ENCODE assay signal across 11 cellular contexts in the genomic region with DNA sequence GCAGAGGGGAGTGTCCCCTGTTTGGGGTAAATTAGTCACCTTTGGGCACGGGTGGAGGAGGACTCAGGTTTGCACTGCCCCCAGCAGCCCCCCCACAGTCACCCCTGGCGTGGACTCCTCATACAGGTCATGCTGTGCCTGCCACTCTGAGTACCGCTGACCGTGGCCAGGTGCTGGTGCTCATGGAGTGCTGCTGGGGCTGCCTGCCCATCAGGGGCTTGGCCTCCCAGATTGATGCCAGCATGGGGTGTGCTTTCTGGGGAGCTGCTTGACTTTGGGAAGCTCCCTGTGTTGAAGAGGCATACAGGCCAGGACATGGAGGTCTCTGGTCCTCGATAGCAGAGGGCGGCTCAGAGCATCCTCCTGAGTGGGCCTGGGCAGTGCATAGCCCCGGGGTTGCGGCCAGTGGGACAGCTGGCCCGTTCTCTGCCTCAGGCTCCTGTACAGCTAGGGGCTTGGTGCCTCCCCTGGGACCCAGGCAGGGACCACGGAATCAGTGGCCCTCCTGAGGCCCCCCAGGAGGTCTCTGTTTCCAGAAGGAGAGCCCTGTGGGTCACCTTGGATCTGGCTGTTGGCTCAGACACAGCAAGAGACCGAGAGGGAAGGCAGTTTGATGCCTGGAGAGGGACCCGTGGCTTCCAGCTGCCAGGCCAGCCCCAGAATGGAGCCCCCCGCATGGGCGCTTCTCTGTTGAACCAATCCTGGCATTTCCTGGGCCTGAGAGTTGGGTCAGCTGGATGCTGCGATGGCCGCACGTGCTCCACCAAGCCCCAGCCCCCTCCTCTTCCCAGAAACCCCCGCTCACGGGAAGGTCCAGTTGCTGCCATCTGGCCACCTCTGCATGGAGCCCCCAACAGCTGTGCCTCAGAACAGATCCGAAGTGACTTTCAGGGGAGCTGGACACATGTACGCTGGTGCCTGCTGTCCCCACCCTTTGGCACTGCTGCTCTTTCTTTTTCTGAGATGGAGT. TPM values are rescaled to one million over a fixed set of nuclear protein-coding genes. Genes with fewer than 3 reads are reported as not detected.
DNase-seq lines count a peak whose midpoint lies in the region; ATAC-seq, FAIRE-seq and TF ChIP-seq lines count a peak whose summit lies in the region.
"Had no signal": no experiment of that assay in that cellular context is flagged by ENCODE, and none has a peak within 500 bp of the region (broad histone marks: within the 10 kb centered on the region; RNA-seq: fewer than 3 reads in every experiment).

No MANE protein-coding gene starts in this region.

- H3K23ac ChIP-seq in neuronal stem cell (ENCODE audit: low read depth, low read length, poor library complexity), result peak overlapping the region; percentile 93

- H3K79me1 ChIP-seq in neuronal stem cell (ENCODE audit: low read depth, low read length), result peaks cover 9% of the 10 kb centered on the region

- H3K36me3 ChIP-seq in K562 (ENCODE audit: control insufficient read depth, insufficient read depth, low read length) (peaks cover 85% of the 10 kb centered on the region; the same call in 2 of the 3 replicates), neuronal stem cell (replicated peaks in 1 of 2; ENCODE audit: control insufficient read depth in 2 of 2, insufficient read depth in 2 of 2, low read length in 2 of 2) (peaks cover 29 to 80% of the 10 kb centered on the region in 2 donors)

- peaks cover 57% of the 10 kb centered on the region for H3K36me3 Mint-ChIP-seq in activated T-cell treated with anti-CD3 and anti-CD28 coated beads, Interleukin-2, amount 50 U/mL, for 24 hours (ENCODE audit: low read depth)
- H3K36me3 Mint-ChIP-seq in activated T-cell treated with anti-CD3 and anti-CD28 coated beads, Interleukin-2, amount 50 U/mL, for 4 hours (ENCODE audit: insufficient read depth), result peaks cover 8% of the 10 kb centered on the region

- no peak overlapping the region for H3K4me2 ChIP-seq in K562 (ENCODE audit: insufficient read depth, low read length)
- no peak overlapping the region for H3K4me2 ChIP-seq in neuronal stem cell (ENCODE audit: insufficient read depth, low read length, poor library complexity, severe bottlenecking)

- no peak overlapping the region for H2AK5ac ChIP-seq in neuronal stem cell (ENCODE audit: low read depth, low read length)

- H3K4me1 Mint-ChIP-seq in activated T-cell treated with anti-CD3 and anti-CD28 coated beads, Interleukin-2, amount 50 U/mL, for 24 hours (ENCODE audit: low read depth), result no peaks in the 10 kb centered on the region
- H3K4me1 Mint-ChIP-seq in activated T-cell treated with anti-CD3 and anti-CD28 coated beads, Interleukin-2, amount 50 U/mL, for 4 hours (ENCODE audit: low read depth), result no peaks in the 10 kb centered on the region

- 85% methylated on average over 12 of the region's 21 CpGs for WGBS in K562 (ENCODE audit: insufficient coverage, low coverage, missing lambda C conversion rate)
- WGBS in neuronal stem cell (ENCODE audit: extremely low coverage in 2 of 2, insufficient read length in 2 of 2, insufficient replicate concordance in 1 of 2), 2 donors, result no CpG with 5 or more reads among the region's 21 CpGs

- intact Hi-C loops in K562 (cut with micrococcal nuclease), result no loop called here

- TF ChIP-seq CTCF in K562 (IDR thresholded peaks at IDR 0.05 in 2 of 3, conservative IDR thresholded peaks at IDR 0.05 in 1 of 3; ENCODE audit: insufficient read depth in 2 of 3, low read depth in 1 of 3, low read length in 3 of 3), result no peak

- TF ChIP-seq POLR2A in K562 (conservative IDR thresholded peaks at IDR 0.05), result no peak; the same call in 1 of the 2 replicates

- H3K4me3 Mint-ChIP-seq in activated T-cell treated with anti-CD3 and anti-CD28 coated beads, Interleukin-2, amount 50 U/mL, for 24 hours, result no peak overlapping the region
- no peak overlapping the region for H3K4me3 Mint-ChIP-seq in activated T-cell treated with anti-CD3 and anti-CD28 coated beads, Interleukin-2, amount 50 U/mL, for 4 hours

- no peak overlapping the region for H2BK120ac ChIP-seq in neuronal stem cell (ENCODE audit: low read depth, low read length)

- H2AFZ ChIP-seq in K562 (ENCODE audit: low read depth, low read length) (no peak overlapping the region), neuronal stem cell (ENCODE audit: low read length) (no peak overlapping the region)

- no peak overlapping the region for H2BK12ac ChIP-seq in neuronal stem cell (ENCODE audit: low read length)

- TF ChIP-seq RAD21 in K562 (CRISPR knock-in tag; conservative IDR thresholded peaks at IDR 0.05 in 1 of 2, IDR thresholded peaks at IDR 0.05 in 1 of 2), result no peak

- H3K9me3 ChIP-seq in K562 (replicated peaks; ENCODE audit: control insufficient read depth, insufficient read depth, low read depth, low read length) (no peaks in the 10 kb centered on the region), neuronal stem cell (replicated peaks in 1 of 2; ENCODE audit: control insufficient read depth in 2 of 2, insufficient read depth in 1 of 2, low read depth in 1 of 2, low read length in 2 of 2) (no peaks in the 10 kb centered on the region)
- H3K9me3 ChIP-seq: SJSA1 had no signal

- peaks cover 7 to 72% of the 10 kb centered on the region in 2 experiments for H3K4me1 ChIP-seq in K562 (replicated peaks in 1 of 2; ENCODE audit: control insufficient read depth in 2 of 2, insufficient read depth in 2 of 2, low read length in 2 of 2)
- H3K4me1 ChIP-seq in neuronal stem cell (ENCODE audit: control insufficient read depth in 2 of 2, insufficient read depth in 1 of 2, low read depth in 1 of 2, low read length in 2 of 2), result peaks cover 12 to 17% of the 10 kb centered on the region in 2 donors
- H3K4me1 ChIP-seq: SJSA1 had no signal

- BruUV-seq in K562 (replicated peaks; lab: Mats Ljungman, UMichigan), result no TSS peak

- H4K91ac ChIP-seq in neuronal stem cell (ENCODE audit: low read depth, low read length, poor library complexity), result no peak overlapping the region

- H3K27me3 ChIP-seq in K562 (ENCODE audit: control insufficient read depth in 2 of 2, insufficient read depth in 2 of 2, low read length in 2 of 2), result no peaks in the 10 kb centered on the region
- no peaks in the 10 kb centered on the region for H3K27me3 ChIP-seq in neuronal stem cell (ENCODE audit: control insufficient read depth in 3 of 3, insufficient read depth in 3 of 3, low read depth in 1 of 3, low read length in 3 of 3)
- H3K27me3 ChIP-seq: SJSA1 had no signal

- H2BK5ac ChIP-seq in neuronal stem cell (ENCODE audit: low read length), result peak overlapping the region; percentile 46

- no peak for ATAC-seq in activated T-cell treated with anti-CD3 and anti-CD28 coated beads, Interleukin-2, amount 50 U/mL, for 4 hours
- no peak for ATAC-seq in K562

- in situ Hi-C loops in K562 (cut with MboI), result no loop called here

- H3K9me1 ChIP-seq in K562 (ENCODE audit: control insufficient read depth, insufficient read depth, low read length), result peaks cover 3% of the 10 kb centered on the region

- H3K79me2 ChIP-seq in K562 (ENCODE audit: control insufficient read depth, insufficient read depth, low read length), result no peaks in the 10 kb centered on the region

- TF ChIP-seq EP300 in K562 (IDR thresholded peaks at IDR 0.05; ENCODE audit: low read length), result no peak

- H3K4ac ChIP-seq in neuronal stem cell (ENCODE audit: low read length), result no peak overlapping the region

- H3K9ac ChIP-seq in K562 (ENCODE audit: insufficient read depth in 1 of 2, low read depth in 2 of 2, low read length in 2 of 2) (no peak overlapping the region; a peak in 1 of 4 replicates), neuronal stem cell (ENCODE audit: low read depth, low read length, poor library complexity) (no peak overlapping the region)

- POLR2A ChIA-PET in K562 (lab: Yijun Ruan, JAX), result interaction anchor here (0.6 to 0.7 kb wide), 2 partner anchors 11 to 379 kb away, joined by 3 to 4 read pairs; no protein-coding TSS in a partner anchor

- CTCF ChIA-PET in K562 (lab: Yijun Ruan, JAX; ENCODE audit: low intra/inter-chr PET ratio), result no interaction called here

- H3K27ac ChIP-seq in K562 (ENCODE audit: extremely low read depth, low read depth, low read length) (no peak overlapping the region), neuronal stem cell (replicated peaks; ENCODE audit: low read length) (no peak overlapping the region)
- H3K27ac ChIP-seq: C4-2B, SJSA1 had no signal

- H3K18ac ChIP-seq in neuronal stem cell (ENCODE audit: low read length), result no peak overlapping the region

- no peaks in the 10 kb centered on the region for H3K9me3 Mint-ChIP-seq in activated T-cell treated with anti-CD3 and anti-CD28 coated beads, Interleukin-2, amount 50 U/mL, for 24 hours
- no peaks in the 10 kb centered on the region for H3K9me3 Mint-ChIP-seq in activated T-cell treated with anti-CD3 and anti-CD28 coated beads, Interleukin-2, amount 50 U/mL, for 4 hours

- no peak overlapping the region for H4K8ac ChIP-seq in neuronal stem cell (ENCODE audit: low read depth, low read length)

- FAIRE-seq in K562 (lab: Jason Lieb, UNC), result no peak

- H3K27ac Mint-ChIP-seq in activated T-cell treated with anti-CD3 and anti-CD28 coated beads, Interleukin-2, amount 50 U/mL, for 24 hours, result no peak overlapping the region

- peaks cover 8% of the 10 kb centered on the region; the same call in 1 of the 2 replicates for H4K20me1 ChIP-seq in K562 (replicated peaks; ENCODE audit: control insufficient read depth, insufficient read depth, low read length)

- H3K27me3 Mint-ChIP-seq in activated T-cell treated with anti-CD3 and anti-CD28 coated beads, Interleukin-2, amount 50 U/mL, for 24 hours, result no peaks in the 10 kb centered on the region
- H3K27me3 Mint-ChIP-seq in activated T-cell treated with anti-CD3 and anti-CD28 coated beads, Interleukin-2, amount 50 U/mL, for 4 hours (ENCODE audit: low read depth), result no peaks in the 10 kb centered on the region

- H2BK15ac ChIP-seq in neuronal stem cell (ENCODE audit: low read length), result no peak overlapping the region

- no peak overlapping the region for H3K14ac ChIP-seq in neuronal stem cell (ENCODE audit: low read length)

- peak; percentile 26 for DNase-seq in activated T-cell treated with anti-CD3 and anti-CD28 coated beads, Interleukin-2, amount 50 U/mL, for 24 hours
- no peak for DNase-seq in activated T-cell treated with anti-CD3 and anti-CD28 coated beads, Interleukin-2, amount 50 U/mL, for 4 hours
- DNase-seq in K562 (ENCODE audit: extremely low read depth in 1 of 4, low spot score in 3 of 4), result no peak
- DNase-seq in neuronal stem cell (ENCODE audit: low spot score), result no peak
- no peak for DNase-seq in SW480 (ENCODE audit: low spot score)
- DNase-seq in glomerular visceral epithelial cell (ENCODE audit: extremely low spot score), result no peak
- DNase-seq: NCI-H1417, NCI-H2081, NCI-H510A treated with DMSO at 0.1 percent for 48 hours had no signal

- H3K4me3 ChIP-seq in K562, result no peak overlapping the region
- H3K4me3 ChIP-seq in neuronal stem cell (ENCODE audit: low read length in 2 of 2), result no peak overlapping the region
- H3K4me3 ChIP-seq: SJSA1 had no signal

RNA-seq across cellular contexts. Expression of gene AJM1, which starts 6.1 kb away (rescaled TPM):
- total RNA-seq in activated T-cell treated with anti-CD3 and anti-CD28 coated beads, Interleukin-2, amount 50 U/mL, for 4 hours, result 1 to 10 TPM; 1.5 to 2.2 (median 1.7) TPM
- total RNA-seq in K562 (2011; cell fraction: chromatin; rRNA removed; ENCODE audit: low replicate concordance), result 3.5 and 12.8 TPM in 2 replicates
- 13.2 and 13.6 TPM in 2 replicates for total RNA-seq in K562 (2011; cell fraction: nucleolus; rRNA removed)
- 7.8 and 10.9 TPM in 2 replicates for total RNA-seq in K562 (2011; cell fraction: nucleoplasm; rRNA removed)
- 2.0 and 2.8 TPM in 2 replicates for total RNA-seq in K562 (2014; rRNA removed)
- total RNA-seq in K562 (2014; rRNA removed; fragmentation: Illumina TruSeq; extraction: Trizol), result 0.07 TPM in 1 of 2 replicates, not detected in the other
- 0.83 and 0.94 TPM in 2 replicates for total RNA-seq in K562 (2015; rRNA removed; fragmentation: Illumina TruSeq; extraction: Trizol)
- 3.2 TPM in 2 replicates for total RNA-seq in K562 (2021)
- polyA plus RNA-seq in K562 (2011; rRNA removed), result 0.46 and 1.1 TPM in 2 replicates
- 0.49 and 1.00 TPM in 2 replicates for polyA plus RNA-seq in K562 (2011; cell fraction: cytosol; rRNA removed)
- 11.7 and 16.6 TPM in 2 replicates for polyA plus RNA-seq in K562 (2011; cell fraction: nucleus; rRNA removed)
- polyA plus RNA-seq in K562 (2012), result 2.1 and 4.3 TPM in 2 replicates
- polyA plus RNA-seq in K562 (2014; fragmentation: Illumina TruSeq; extraction: Trizol), result 0.06 and 0.54 TPM in 2 replicates
- polyA plus RNA-seq in K562 (2014; fragmentation: Nextera tagmentation; extraction: Ambion mirVana), result under 1 TPM in 1 of 2 experiments, not detected in 1; 0.01 TPM
- 2.2 and 3.7 TPM in 2 replicates for polyA plus RNA-seq in K562 (2014; rRNA removed)
- polyA minus RNA-seq in K562 (2011; rRNA and poly(A)+ RNA removed), result 0.11 and 0.12 TPM in 2 replicates
- polyA minus RNA-seq in K562 (2011; cell fraction: cytosol; rRNA and poly(A)+ RNA removed), result 0.86 and 1.3 TPM in 2 replicates
- polyA minus RNA-seq in K562 (2011; cell fraction: nucleus; rRNA and poly(A)+ RNA removed), result 2.6 and 3.0 TPM in 2 replicates
- polyA plus RNA-seq in neuronal stem cell (2013, experiment 1 of 2), result 0.42 TPM
- polyA plus RNA-seq in neuronal stem cell (2013, experiment 2 of 2), result 0.44 TPM

RNA-seq across cellular contexts. Expression of gene PHPT1, which starts 13.0 kb away (rescaled TPM):
- 100 to 1,000 TPM; 112 to 120 (median 119) TPM for total RNA-seq in activated T-cell treated with anti-CD3 and anti-CD28 coated beads, Interleukin-2, amount 50 U/mL, for 4 hours
- 45.1 and 180 TPM in 2 replicates for total RNA-seq in K562 (2011; cell fraction: chromatin; rRNA removed; ENCODE audit: low replicate concordance)
- total RNA-seq in K562 (2011; cell fraction: nucleolus; rRNA removed), result 169 and 176 TPM in 2 replicates
- total RNA-seq in K562 (2011; cell fraction: nucleoplasm; rRNA removed), result 73.7 and 101 TPM in 2 replicates
- 114 and 142 TPM in 2 replicates for total RNA-seq in K562 (2014; rRNA removed)
- total RNA-seq in K562 (2014; rRNA removed; fragmentation: Illumina TruSeq; extraction: Trizol), result 16.4 and 20.9 TPM in 2 replicates
- total RNA-seq in K562 (2015; rRNA removed; fragmentation: Illumina TruSeq; extraction: Trizol), result 93.0 and 96.7 TPM in 2 replicates
- 126 and 135 TPM in 2 replicates for total RNA-seq in K562 (2021)
- polyA plus RNA-seq in K562 (2011; rRNA removed), result 50.9 and 84.3 TPM in 2 replicates
- 137 and 211 TPM in 2 replicates for polyA plus RNA-seq in K562 (2011; cell fraction: cytosol; rRNA removed)
- polyA plus RNA-seq in K562 (2011; cell fraction: nucleus; rRNA removed), result 314 and 360 TPM in 2 replicates
- 124 and 150 TPM in 2 replicates for polyA plus RNA-seq in K562 (2012)
- 80.2 and 98.6 TPM in 2 replicates for polyA plus RNA-seq in K562 (2014; fragmentation: Illumina TruSeq; extraction: Trizol)
- polyA plus RNA-seq in K562 (2014; fragmentation: Nextera tagmentation; extraction: Ambion mirVana), result 100 to 1,000 TPM; 131 to 166 TPM
- 129 and 161 TPM in 2 replicates for polyA plus RNA-seq in K562 (2014; rRNA removed)
- 7.0 and 7.2 TPM in 2 replicates for polyA minus RNA-seq in K562 (2011; rRNA and poly(A)+ RNA removed)
- polyA minus RNA-seq in K562 (2011; cell fraction: cytosol; rRNA and poly(A)+ RNA removed), result 19.4 and 27.9 TPM in 2 replicates
- 31.0 and 41.3 TPM in 2 replicates for polyA minus RNA-seq in K562 (2011; cell fraction: nucleus; rRNA and poly(A)+ RNA removed)
- polyA plus RNA-seq in neuronal stem cell (2013, experiment 1 of 2), result 230 TPM
- polyA plus RNA-seq in neuronal stem cell (2013, experiment 2 of 2), result 218 TPM

RNA-seq across cellular contexts. Expression of gene MAMDC4, which starts 15.9 kb away (rescaled TPM):
- 10 to 100 TPM; 10.7 to 13.9 (median 11.0) TPM for total RNA-seq in activated T-cell treated with anti-CD3 and anti-CD28 coated beads, Interleukin-2, amount 50 U/mL, for 4 hours
- 9.8 and 44.0 TPM in 2 replicates for total RNA-seq in K562 (2011; cell fraction: chromatin; rRNA removed; ENCODE audit: low replicate concordance)
- total RNA-seq in K562 (2011; cell fraction: nucleolus; rRNA removed), result 38.6 and 45.4 TPM in 2 replicates
- total RNA-seq in K562 (2011; cell fraction: nucleoplasm; rRNA removed), result 15.4 and 16.5 TPM in 2 replicates
- total RNA-seq in K562 (2014; rRNA removed), result 4.5 and 7.1 TPM in 2 replicates
- 0.10 and 0.47 TPM in 2 replicates for total RNA-seq in K562 (2014; rRNA removed; fragmentation: Illumina TruSeq; extraction: Trizol)
- total RNA-seq in K562 (2015; rRNA removed; fragmentation: Illumina TruSeq; extraction: Trizol), result 2.9 and 3.6 TPM in 2 replicates
- 9.6 and 11.0 TPM in 2 replicates for total RNA-seq in K562 (2021)
- 1.3 and 3.6 TPM in 2 replicates for polyA plus RNA-seq in K562 (2011; rRNA removed)
- polyA plus RNA-seq in K562 (2011; cell fraction: cytosol; rRNA removed), result 0.74 and 2.6 TPM in 2 replicates
- polyA plus RNA-seq in K562 (2011; cell fraction: nucleus; rRNA removed), result 45.8 and 94.5 TPM in 2 replicates
- 6.9 and 15.2 TPM in 2 replicates for polyA plus RNA-seq in K562 (2012)
- 1.5 and 2.2 TPM in 2 replicates for polyA plus RNA-seq in K562 (2014; fragmentation: Illumina TruSeq; extraction: Trizol)
- polyA plus RNA-seq in K562 (2014; fragmentation: Nextera tagmentation; extraction: Ambion mirVana), result under 1 TPM; 0.03 to 0.18 TPM
- 7.9 and 10.8 TPM in 2 replicates for polyA plus RNA-seq in K562 (2014; rRNA removed)
- polyA minus RNA-seq in K562 (2011; rRNA and poly(A)+ RNA removed), result 0.06 and 0.21 TPM in 2 replicates
- polyA minus RNA-seq in K562 (2011; cell fraction: cytosol; rRNA and poly(A)+ RNA removed), result 1.1 and 1.5 TPM in 2 replicates
- 5.0 and 5.6 TPM in 2 replicates for polyA minus RNA-seq in K562 (2011; cell fraction: nucleus; rRNA and poly(A)+ RNA removed)
- polyA plus RNA-seq in neuronal stem cell (2013, experiment 1 of 2), result 3.6 TPM
- 3.2 TPM for polyA plus RNA-seq in neuronal stem cell (2013, experiment 2 of 2)

RNA-seq across cellular contexts. Expression of gene RABL6, which starts 28.5 kb away (rescaled TPM):
- total RNA-seq in activated T-cell treated with anti-CD3 and anti-CD28 coated beads, Interleukin-2, amount 50 U/mL, for 4 hours, result 100 to 1,000 TPM in 2 of 3 donors, 10 to 100 TPM in 1; 90.6 to 103 (median 100) TPM
- total RNA-seq in K562 (2011; cell fraction: chromatin; rRNA removed; ENCODE audit: low replicate concordance), result 250 and 572 TPM in 2 replicates
- 321 and 330 TPM in 2 replicates for total RNA-seq in K562 (2011; cell fraction: nucleolus; rRNA removed)
- total RNA-seq in K562 (2011; cell fraction: nucleoplasm; rRNA removed), result 231 and 237 TPM in 2 replicates
- 141 and 154 TPM in 2 replicates for total RNA-seq in K562 (2014; rRNA removed)
- 34.2 and 44.6 TPM in 2 replicates for total RNA-seq in K562 (2014; rRNA removed; fragmentation: Illumina TruSeq; extraction: Trizol)
- 84.5 and 85.0 TPM in 2 replicates for total RNA-seq in K562 (2015; rRNA removed; fragmentation: Illumina TruSeq; extraction: Trizol)
- 165 and 181 TPM in 2 replicates for total RNA-seq in K562 (2021)
- polyA plus RNA-seq in K562 (2011; rRNA removed), result 109 and 142 TPM in 2 replicates
- 89.0 and 119 TPM in 2 replicates for polyA plus RNA-seq in K562 (2011; cell fraction: cytosol; rRNA removed)
- 341 and 396 TPM in 2 replicates for polyA plus RNA-seq in K562 (2011; cell fraction: nucleus; rRNA removed)
- 134 and 138 TPM in 2 replicates for polyA plus RNA-seq in K562 (2012)
- 68.9 and 82.6 TPM in 2 replicates for polyA plus RNA-seq in K562 (2014; fragmentation: Illumina TruSeq; extraction: Trizol)
- polyA plus RNA-seq in K562 (2014; fragmentation: Nextera tagmentation; extraction: Ambion mirVana), result 1 to 10 TPM; 5.6 to 6.4 TPM
- polyA plus RNA-seq in K562 (2014; rRNA removed), result 121 and 124 TPM in 2 replicates
- polyA minus RNA-seq in K562 (2011; rRNA and poly(A)+ RNA removed), result 64.4 and 75.7 TPM in 2 replicates
- polyA minus RNA-seq in K562 (2011; cell fraction: cytosol; rRNA and poly(A)+ RNA removed), result 71.6 and 75.2 TPM in 2 replicates
- polyA minus RNA-seq in K562 (2011; cell fraction: nucleus; rRNA and poly(A)+ RNA removed), result 89.1 and 116 TPM in 2 replicates
- 115 TPM for polyA plus RNA-seq in neuronal stem cell (2013, experiment 1 of 2)
- 112 TPM for polyA plus RNA-seq in neuronal stem cell (2013, experiment 2 of 2)

RNA-seq across cellular contexts. Expression of gene EDF1, which starts 29.9 kb away (rescaled TPM):
- total RNA-seq in activated T-cell treated with anti-CD3 and anti-CD28 coated beads, Interleukin-2, amount 50 U/mL, for 4 hours, result 100 to 1,000 TPM; 330 to 366 (median 351) TPM
- total RNA-seq in K562 (2011; cell fraction: chromatin; rRNA removed; ENCODE audit: low replicate concordance), result 59.6 and 137 TPM in 2 replicates
- total RNA-seq in K562 (2011; cell fraction: nucleolus; rRNA removed), result 95.8 and 97.7 TPM in 2 replicates
- total RNA-seq in K562 (2011; cell fraction: nucleoplasm; rRNA removed), result 83.2 and 87.5 TPM in 2 replicates
- total RNA-seq in K562 (2014; rRNA removed), result 532 and 564 TPM in 2 replicates
- total RNA-seq in K562 (2014; rRNA removed; fragmentation: Illumina TruSeq; extraction: Trizol), result 132 and 198 TPM in 2 replicates
- 363 and 368 TPM in 2 replicates for total RNA-seq in K562 (2015; rRNA removed; fragmentation: Illumina TruSeq; extraction: Trizol)
- 302 and 324 TPM in 2 replicates for total RNA-seq in K562 (2021)
- 235 TPM in 2 replicates for polyA plus RNA-seq in K562 (2011; rRNA removed)
- 308 and 335 TPM in 2 replicates for polyA plus RNA-seq in K562 (2011; cell fraction: cytosol; rRNA removed)
- 223 and 253 TPM in 2 replicates for polyA plus RNA-seq in K562 (2011; cell fraction: nucleus; rRNA removed)
- 389 and 638 TPM in 2 replicates for polyA plus RNA-seq in K562 (2012)
- 318 and 384 TPM in 2 replicates for polyA plus RNA-seq in K562 (2014; fragmentation: Illumina TruSeq; extraction: Trizol)
- polyA plus RNA-seq in K562 (2014; fragmentation: Nextera tagmentation; extraction: Ambion mirVana), result 100 to 1,000 TPM in 1 of 2 experiments, 10 to 100 TPM in 1; 81.0 to 108 TPM
- 526 and 558 TPM in 2 replicates for polyA plus RNA-seq in K562 (2014; rRNA removed)
- polyA minus RNA-seq in K562 (2011; rRNA and poly(A)+ RNA removed), result 128 and 129 TPM in 2 replicates
- polyA minus RNA-seq in K562 (2011; cell fraction: cytosol; rRNA and poly(A)+ RNA removed), result 82.8 and 116 TPM in 2 replicates
- 37.3 and 41.4 TPM in 2 replicates for polyA minus RNA-seq in K562 (2011; cell fraction: nucleus; rRNA and poly(A)+ RNA removed)
- 289 TPM for polyA plus RNA-seq in neuronal stem cell (2013, experiment 1 of 2)
- polyA plus RNA-seq in neuronal stem cell (2013, experiment 2 of 2), result 288 TPM
